8 cellular contexts compared by ENCODE assay signal in the genomic region with DNA sequence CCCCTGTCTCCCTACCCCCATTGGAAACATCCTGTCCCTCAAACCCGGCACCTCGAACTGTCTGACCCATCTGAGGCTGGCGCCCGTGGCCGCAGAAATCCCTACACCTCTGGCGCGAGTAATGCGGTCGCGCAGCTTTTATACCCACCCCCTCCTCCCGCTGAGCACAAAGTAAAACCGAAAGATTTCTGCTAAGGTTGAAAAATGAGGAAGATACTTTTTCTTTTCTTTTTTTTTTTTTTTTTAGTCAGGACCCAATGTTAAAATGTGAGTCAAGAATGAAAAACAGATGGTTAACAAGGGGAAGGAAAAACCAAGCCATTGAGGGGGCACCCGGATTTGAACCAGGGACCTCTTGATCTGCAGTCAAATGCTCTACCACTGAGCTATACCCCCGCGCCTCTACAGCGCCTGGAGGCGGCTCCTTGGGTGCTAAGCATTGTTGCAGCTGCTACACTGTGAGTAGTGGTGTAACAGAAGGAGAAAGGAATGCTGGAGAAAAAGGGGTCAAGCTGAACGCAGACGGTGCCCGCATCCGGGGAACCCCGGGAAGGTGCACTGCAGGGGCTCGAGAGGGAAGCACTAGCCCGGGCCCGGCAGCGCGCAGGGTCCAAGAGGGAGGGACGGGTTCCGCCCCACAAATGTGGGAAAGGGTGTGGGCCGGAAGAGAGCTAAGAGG. TPM values are rescaled to one million over a fixed set of nuclear protein-coding genes. Genes with fewer than 3 reads are reported as not detected.
DNase-seq lines count a peak whose midpoint lies in the region; ATAC-seq and TF ChIP-seq lines count a peak whose summit lies in the region.

No MANE protein-coding gene starts in this region.

- H3K4me3 ChIP-seq in ACC112 (ENCODE audit: low read depth, low read length) (peak overlapping the region; percentile 99), WI38 (ENCODE audit: low read depth, low read length) (peak overlapping the region; percentile 100), mammary epithelial cell (replicated peaks in 1 of 3; ENCODE audit: insufficient read depth in 1 of 3, low read depth in 2 of 3, low read length in 3 of 3) (peak overlapping the region; percentile 66 to 84 (median 73)), spleen (peak overlapping the region; percentile 50 to 100 (median 94))

- peak; percentile 88 for TF ChIP-seq POLR2A in GM18526 (IDR thresholded peaks at IDR 0.05; ENCODE audit: extremely low read depth, insufficient read length)
- TF ChIP-seq POLR2A in spleen (IDR thresholded peaks at IDR 0.05), result peak in 1 of 3 donors; percentile 82

- H3K4me1 Mint-ChIP-seq in immature natural killer cell, result peaks cover 49 to 50% of the 10 kb centered on the region in 2 donors

- H3K27ac ChIP-seq in ACC112 (ENCODE audit: low read depth, low read length) (peak overlapping the region; percentile 79), mammary epithelial cell (ENCODE audit: insufficient read depth, low read depth, low read length) (peak overlapping the region; percentile 26), spleen (peak overlapping the region; percentile 87 to 99 (median 97))

- H3K27me3 ChIP-seq in ACC112 (ENCODE audit: insufficient read depth, low read length) (no peaks in the 10 kb centered on the region), mammary epithelial cell (ENCODE audit: insufficient read depth, low read length) (no peaks in the 10 kb centered on the region), spleen (replicated peaks in 1 of 7) (no peaks in the 10 kb centered on the region)

- no peaks in the 10 kb centered on the region for H4K20me1 ChIP-seq in mammary epithelial cell (ENCODE audit: insufficient read depth, low read length)

- H3K4me2 ChIP-seq in mammary epithelial cell (ENCODE audit: insufficient read depth, low read depth, low read length), result peak overlapping the region; percentile 96

- WGBS in mammary epithelial cell (ENCODE audit: low coverage, missing lambda C conversion rate), result 0% methylated on average over 11 of the region's 30 CpGs
- WGBS in spleen, 5 donors, result 0 to 1% (median 0%) methylated on average over 30 of the region's 30 CpGs

- H3K36me3 Mint-ChIP-seq in immature natural killer cell, result no peaks in the 10 kb centered on the region

- peak overlapping the region; percentile 76 for H2AFZ ChIP-seq in ACC112 (ENCODE audit: low read length, unreplicated experiment)
- H2AFZ ChIP-seq in mammary epithelial cell (ENCODE audit: low read depth, low read length), result peak overlapping the region; percentile 89

- no TSS peak for BruUV-seq in mammary epithelial cell (replicated peaks; lab: Mats Ljungman, UMichigan)

- TF ChIP-seq CTCF in WI38 (IDR thresholded peaks at IDR 0.05; ENCODE audit: low read depth, low read length) (no peak), mammary epithelial cell (conservative IDR thresholded peaks at IDR 0.05 in 1 of 2, IDR thresholded peaks at IDR 0.05 in 1 of 2; ENCODE audit: extremely low read depth in 1 of 2, insufficient read depth in 1 of 2, low read depth in 1 of 2, low read length in 2 of 2) (peak; percentile 7 to 49), spleen (IDR thresholded peaks at IDR 0.05 in 8 of 11, conservative IDR thresholded peaks at IDR 0.05 in 3 of 11) (peak in 2 of 11 experiments; percentile 9 to 12)

- H3K9me3 ChIP-seq in mammary epithelial cell (replicated peaks; ENCODE audit: insufficient read depth, low read length), result no peaks in the 10 kb centered on the region
- no peaks in the 10 kb centered on the region for H3K9me3 ChIP-seq in spleen

- peak overlapping the region; percentile 94 to 99 (median 98) for H3K4me3 Mint-ChIP-seq in immature natural killer cell

- intact Hi-C loops in mammary epithelial cell (cut with micrococcal nuclease) (loop anchor here (1.0 to 2.0 kb wide), 4 partner anchors 16 to 188 kb away; partner anchors contain the start of genes CWC25, PSMB3 and RPL23), spleen (cut with DNase I; ENCODE audit: low total_unique reads) (no loop called here)

- peak; percentile 62 for DNase-seq in NCI-H2196 (lab: John Stamatoyannopoulos, UW; ENCODE audit: unreplicated experiment)
- DNase-seq in mammary epithelial cell, result peak; percentile 84
- DNase-seq in immature natural killer cell, result peak; percentile 91 to 93 (median 92)
- peak; percentile 96 for DNase-seq in spleen

- H3K27me3 Mint-ChIP-seq in immature natural killer cell (ENCODE audit: low read depth in 3 of 3), result peaks cover 19 to 32% (median 21%) of the 10 kb centered on the region in 3 donors

- H3K36me3 ChIP-seq in ACC112 (ENCODE audit: insufficient read depth, low read length) (peaks cover 5% of the 10 kb centered on the region; the same call in 1 of the 2 replicates), mammary epithelial cell (ENCODE audit: insufficient read depth, low read length) (no peaks in the 10 kb centered on the region), spleen (peaks cover 0 to 24% (median 3%) of the 10 kb centered on the region in 6 donors)

- peak overlapping the region; percentile 79 to 99 (median 97) for H3K27ac Mint-ChIP-seq in immature natural killer cell

- peak; percentile 29 for ATAC-seq in HG03095 (IDR thresholded peaks at IDR 0.05; ENCODE audit: unreplicated experiment)

- H3K79me2 ChIP-seq in ACC112 (ENCODE audit: control insufficient read depth, insufficient read depth, low read length, unreplicated experiment) (peaks cover 40% of the 10 kb centered on the region), mammary epithelial cell (ENCODE audit: insufficient read depth, low read length) (peaks cover 43% of the 10 kb centered on the region)

- in situ Hi-C loops in mammary epithelial cell (cut with MboI; ENCODE audit: low sequenced_read_pairs in 2 of 2), result no loop called here

- no peaks in the 10 kb centered on the region for H3K9me3 Mint-ChIP-seq in immature natural killer cell

- H3K4me1 ChIP-seq in ACC112 (ENCODE audit: control insufficient read depth, insufficient read depth, low read length, unreplicated experiment) (peaks cover 32% of the 10 kb centered on the region), mammary epithelial cell (ENCODE audit: insufficient read depth, low read length) (peaks cover 49% of the 10 kb centered on the region), spleen (peaks cover 37 to 63% (median 48%) of the 10 kb centered on the region in 6 donors)

- dilution Hi-C loops in mammary epithelial cell (cut with HindIII; ENCODE audit: low sequenced_read_pairs), result no loop called here

- H3K9ac ChIP-seq in mammary epithelial cell (ENCODE audit: insufficient read depth, low read length), result peak overlapping the region; percentile 65

- CTCF ChIA-PET in mammary epithelial cell (lab: Charles Lee; ENCODE audit: low non-redundant PET), result interaction anchor here (0.6 kb wide), 1 partner anchor 617 kb away, joined by 3 read pairs; no protein-coding TSS in a partner anchor

RNA-seq across cellular contexts. Expression of gene LASP1, which starts 0.8 kb away (rescaled TPM):
- total RNA-seq in mammary epithelial cell (100 to 1,000 TPM; 111 to 154 TPM), spleen (100 to 1,000 TPM; 117 to 196 (median 154) TPM)
- polyA plus RNA-seq in mammary epithelial cell (92.4 TPM), immature natural killer cell (100 to 1,000 TPM in 1 of 3 donors, 10 to 100 TPM in 2; 94.3 to 171 (median 96.5) TPM), spleen (10 to 100 TPM; 38.8 to 84.3 (median 45.6) TPM)
- 211 TPM for polyA minus RNA-seq in mammary epithelial cell

RNA-seq across cellular contexts. Expression of gene RPL23, which starts 15.6 kb away (rescaled TPM):
- 1,000 to 10,000 TPM in 1 of 2 donors, 100 to 1,000 TPM in 1; 693 to 1,265 TPM for total RNA-seq in mammary epithelial cell
- polyA plus RNA-seq in mammary epithelial cell, result 2,470 TPM
- 585 TPM for polyA minus RNA-seq in mammary epithelial cell
- polyA plus RNA-seq in immature natural killer cell, result 100 to 1,000 TPM; 285 to 713 (median 532) TPM
- 1,000 to 10,000 TPM; 1,006 to 1,826 (median 1,444) TPM for total RNA-seq in spleen
- 1,000 to 10,000 TPM; 5,045 to 6,883 (median 6,622) TPM for polyA plus RNA-seq in spleen

RNA-seq across cellular contexts. Expression of gene CWC25, which starts 44.0 kb away (rescaled TPM):
- total RNA-seq in mammary epithelial cell (10 to 100 TPM in 1 of 2 donors, 1 to 10 TPM in 1; 9.2 to 18.0 TPM), spleen (10 to 100 TPM; 23.6 to 32.8 (median 28.3) TPM)
- polyA plus RNA-seq in mammary epithelial cell (11.8 TPM), immature natural killer cell (10 to 100 TPM in 1 of 3 donors, 1 to 10 TPM in 2; 4.3 to 11.1 (median 5.2) TPM), spleen (10 to 100 TPM; 14.7 to 26.7 (median 25.1) TPM)
- polyA minus RNA-seq in mammary epithelial cell, result 9.4 TPM

Comparison
In these comparisons a context has a peak if more than half of its experiments do, and no peak if none do; other contexts are left out.
1. Peak in every context shown above with its lines: DNase-seq, ATAC-seq, H3K4me3 ChIP-seq and H3K27ac ChIP-seq.
2. H3K27ac ChIP-seq: peak in every context shown above with its lines; median percentile 97 in spleen; 79 in ACC112; 26 in mammary epithelial cell.